8 cellular contexts compared by ENCODE assay signal in genomic region chr18:61551586-61551985, GRCh38.
A peak's percentile ranks its signal among the peaks of the same experiment; 100 is the strongest.
DNase-seq lines count a peak whose midpoint lies in the region; ATAC-seq, FAIRE-seq and TF ChIP-seq lines count a peak whose summit lies in the region.

No MANE protein-coding gene starts in this region.

- no peak overlapping the region for H2AFZ ChIP-seq in K562 (ENCODE audit: low read depth, low read length)

- no peak overlapping the region for H3K27ac ChIP-seq in K562 (ENCODE audit: extremely low read depth, low read depth, low read length)

- TF ChIP-seq CTCF in K562 (IDR thresholded peaks at IDR 0.05 in 2 of 3, conservative IDR thresholded peaks at IDR 0.05 in 1 of 3; ENCODE audit: insufficient read depth in 2 of 3, low read depth in 1 of 3, low read length in 3 of 3): peak; percentile 22 to 59 (median 50); a peak in 4 of 6 replicates

- POLR2A ChIA-PET in K562 (lab: Yijun Ruan, JAX): no interaction called here

- H3K4me1 ChIP-seq in K562 (replicated peaks in 1 of 2; ENCODE audit: control insufficient read depth in 2 of 2, insufficient read depth in 2 of 2, low read length in 2 of 2): peaks cover 0 to 6% of the 10 kb centered on the region in 2 experiments; a peak in 1 of 5 replicates

- no peaks in the 10 kb centered on the region for H3K79me2 ChIP-seq in K562 (ENCODE audit: control insufficient read depth, insufficient read depth, low read length)

- no peak overlapping the region for H3K9ac ChIP-seq in K562 (ENCODE audit: insufficient read depth in 1 of 2, low read depth in 2 of 2, low read length in 2 of 2)

- H4K20me1 ChIP-seq in K562 (replicated peaks; ENCODE audit: control insufficient read depth, insufficient read depth, low read length): no peaks in the 10 kb centered on the region

- peak; percentile 19 for FAIRE-seq in K562 (lab: Jason Lieb, UNC)

- peak; percentile 46 to 55; a peak in 3 of 4 replicates for TF ChIP-seq RAD21 in K562 (CRISPR knock-in tag; conservative IDR thresholded peaks at IDR 0.05 in 1 of 2, IDR thresholded peaks at IDR 0.05 in 1 of 2)

- no peak overlapping the region for H3K4me3 ChIP-seq in K562

- no peak for TF ChIP-seq EP300 in K562 (IDR thresholded peaks at IDR 0.05; ENCODE audit: low read length)

- peak; percentile 69 for ATAC-seq in GM19025 (IDR thresholded peaks at IDR 0.05; ENCODE audit: low read depth, unreplicated experiment)
- ATAC-seq in HG03354 (IDR thresholded peaks at IDR 0.05; ENCODE audit: poor library complexity, severe bottlenecking, unreplicated experiment): peak; percentile 84
- ATAC-seq in K562: peak; percentile 71; the same call in 2 of the 3 replicates

- BruUV-seq in K562 (replicated peaks; lab: Mats Ljungman, UMichigan): no TSS peak

- H3K9me3 ChIP-seq in K562 (replicated peaks; ENCODE audit: control insufficient read depth, insufficient read depth, low read depth, low read length): no peaks in the 10 kb centered on the region

- no peak for TF ChIP-seq POLR2A in K562 (conservative IDR thresholded peaks at IDR 0.05)

- CTCF ChIA-PET in K562 (lab: Yijun Ruan, JAX; ENCODE audit: low intra/inter-chr PET ratio): interaction anchor here (0.7 to 1.0 kb wide), 2 partner anchors 578 to 580 kb away, joined by 3 to 4 read pairs; no protein-coding TSS in a partner anchor

- in situ Hi-C loops in Caki2 (cut with HindIII; ENCODE audit: low pct_unique_long_range_greater_than_20kb, low sequenced_read_pairs): no loop called here
- in situ Hi-C loops in K562 (cut with MboI): no loop called here

- no peaks in the 10 kb centered on the region for H3K36me3 ChIP-seq in K562 (ENCODE audit: control insufficient read depth, insufficient read depth, low read length)

- DNase-seq in Caki2 (ENCODE audit: low read depth) (peak; percentile 17), NCI-H510A treated with DMSO at 0.1 percent for 48 hours (lab: John Stamatoyannopoulos, UW) (peak; percentile 91), K562 (ENCODE audit: extremely low read depth in 1 of 4, low spot score in 3 of 4) (peak; percentile 18 to 47 (median 34)), iPS-NIHi7 (ENCODE audit: extremely low spot score) (peak; percentile 78), superior temporal gyrus (ENCODE audit: extremely low spot score) (peak; percentile 83)
- no peak for DNase-seq in stimulated activated CD4-positive, alpha-beta T cell treated with anti-CD3 and anti-CD28 coated beads, Interleukin-2, amount 100 ng/mL, for 24 hours

- no peak overlapping the region for H3K4me2 ChIP-seq in K562 (ENCODE audit: insufficient read depth, low read length)

- H3K27me3 ChIP-seq in K562 (ENCODE audit: control insufficient read depth in 2 of 2, insufficient read depth in 2 of 2, low read length in 2 of 2): peaks cover 0 to 4% of the 10 kb centered on the region in 2 experiments; a peak in 1 of 5 replicates

- WGBS in K562 (ENCODE audit: insufficient coverage, low coverage, missing lambda C conversion rate): 5% methylated on average over 4 of the region's 5 CpGs

- intact Hi-C loops in K562 (cut with micrococcal nuclease): no loop called here

- H3K9me1 ChIP-seq in K562 (ENCODE audit: control insufficient read depth, insufficient read depth, low read length): no peaks in the 10 kb centered on the region

TF ChIP-seq in K562, 482 proteins besides CTCF, POLR2A, EP300 and RAD21:
- 0 out of 2 replicates have a peak, but pooled peaks have one; percentile 15 for TF ChIP-seq SMC3 (conservative IDR thresholded peaks at IDR 0.05; ENCODE audit: insufficient read depth, low read depth, low read length)
- no peak for TF ChIP-seq KDM4B (IDR thresholded peaks at IDR 0.05; ENCODE audit: borderline replicate concordance in 2 of 2, low read depth in 1 of 2)
TF ChIP-seq in K562: peak in this region for 1.

Comparison
In these comparisons a context has a peak if more than half of its experiments do, and no peak if none do; other contexts are left out.
1. DNase-seq: peak in Caki2 (single experiment), NCI-H510A treated with DMSO at 0.1 percent for 48 hours (single experiment), K562 (4 of 4), iPS-NIHi7 (single experiment) and superior temporal gyrus (single experiment); none in stimulated activated CD4-positive, alpha-beta T cell treated with anti-CD3 and anti-CD28 coated beads, Interleukin-2, amount 100 ng/mL, for 24 hours (0 of 2).
2. Peak in every context shown above with its lines, with median percentiles within 50 percentile points of each other: ATAC-seq.